ENCODE assay signal across 8 cellular contexts in the genomic region with DNA sequence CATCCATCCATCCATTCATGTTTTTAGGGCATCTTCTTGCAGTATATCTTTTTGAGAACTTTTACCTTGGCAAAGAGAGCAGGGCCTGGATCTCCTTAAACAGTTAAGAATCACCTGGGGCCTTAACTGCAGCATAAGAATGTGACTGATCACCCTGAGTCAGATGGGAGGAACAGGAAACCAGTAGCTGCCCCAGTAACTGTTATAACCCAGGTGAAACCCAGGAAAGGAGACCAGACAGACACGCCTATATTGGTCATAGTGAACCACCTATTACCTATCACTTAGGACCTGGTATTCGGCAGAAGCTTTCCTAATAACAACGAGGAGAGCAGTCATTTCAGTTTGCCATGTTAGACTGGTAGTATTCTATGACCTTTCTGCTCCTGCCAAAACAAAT. TPM values are rescaled to one million over a fixed set of nuclear protein-coding genes. Genes with fewer than 3 reads are reported as not detected.
DNase-seq lines count a peak whose midpoint lies in the region; ATAC-seq and TF ChIP-seq lines count a peak whose summit lies in the region.

No MANE protein-coding gene starts in this region.

- TF ChIP-seq CTCF in GM12865 (IDR thresholded peaks at IDR 0.05; ENCODE audit: insufficient read depth, low read depth, low read length, missing control alignments) (no peak), MM.1S (IDR thresholded peaks at IDR 0.05; ENCODE audit: low read length) (no peak), left lung (IDR thresholded peaks at IDR 0.05) (no peak), upper lobe of left lung (IDR thresholded peaks at IDR 0.05) (no peak)

- peaks cover 15% of the 10 kb centered on the region for H3K4me1 ChIP-seq in MM.1S (ENCODE audit: low read length)
- H3K4me1 ChIP-seq in left lung = peaks cover 11 to 18% of the 10 kb centered on the region in 2 donors
- peaks cover 17 to 25% (median 24%) of the 10 kb centered on the region in 4 donors for H3K4me1 ChIP-seq in upper lobe of left lung

- no peaks in the 10 kb centered on the region for H3K27me3 ChIP-seq in MM.1S (replicated peaks; ENCODE audit: insufficient read depth, low read length)
- H3K27me3 ChIP-seq in left lung = no peaks in the 10 kb centered on the region
- H3K27me3 ChIP-seq in upper lobe of left lung = no peaks in the 10 kb centered on the region

- intact Hi-C loops in left lung (cut with DNase I) = loop anchor here in 1 of 2 donors (10.0 kb wide), 1 partner anchor 218 kb away; no protein-coding TSS in a partner anchor

- H3K79me2 ChIP-seq in MM.1S (ENCODE audit: low read length) = no peaks in the 10 kb centered on the region

- H4K20me1 ChIP-seq in MM.1S (ENCODE audit: insufficient read depth, low read length) = no peaks in the 10 kb centered on the region

- TF ChIP-seq EP300 in upper lobe of left lung (IDR thresholded peaks at IDR 0.05) = no peak

- H3K4me3 ChIP-seq in GM12865 (ENCODE audit: low read depth, low read length) (no peak overlapping the region), MM.1S (ENCODE audit: low read length) (peak overlapping the region; percentile 31), left lung (no peak overlapping the region), upper lobe of left lung (no peak overlapping the region)

- peaks cover 15% of the 10 kb centered on the region for H3F3A ChIP-seq in MM.1S (ENCODE audit: insufficient read depth, low read length)

- 53 to 72% methylated on average over 3 of the region's 3 CpGs for WGBS in upper lobe of left lung, 2 donors

- H3K27ac ChIP-seq in MM.1S (ENCODE audit: low read length) = peak overlapping the region; percentile 49; the same call in 1 of the 2 replicates
- no peak overlapping the region for H3K27ac ChIP-seq in left lung
- peak overlapping the region in 2 of 4 donors; percentile 45 to 71 for H3K27ac ChIP-seq in upper lobe of left lung
- no peak overlapping the region for H3K27ac ChIP-seq in caudate nucleus (ENCODE audit: low read depth, low read length)

- TF ChIP-seq POLR2A in upper lobe of left lung (IDR thresholded peaks at IDR 0.05) = no peak

- peak overlapping the region; percentile 42 for H2AFZ ChIP-seq in MM.1S (ENCODE audit: low read length)

- H3K4me2 ChIP-seq in MM.1S (ENCODE audit: low read depth, low read length) = peak overlapping the region; percentile 42

- H3K36me3 ChIP-seq in MM.1S (replicated peaks; ENCODE audit: insufficient read depth, low read length) = no peaks in the 10 kb centered on the region
- H3K36me3 ChIP-seq in left lung = peaks cover 0 to 11% of the 10 kb centered on the region in 2 donors
- peaks cover 0 to 12% (median 7%) of the 10 kb centered on the region in 4 donors for H3K36me3 ChIP-seq in upper lobe of left lung

- H3K9me3 ChIP-seq in MM.1S (replicated peaks; ENCODE audit: insufficient read depth, low read length) (no peaks in the 10 kb centered on the region), left lung (no peaks in the 10 kb centered on the region), upper lobe of left lung (no peaks in the 10 kb centered on the region)

- peak overlapping the region; percentile 27; the same call in 1 of the 2 replicates for H3K9ac ChIP-seq in MM.1S (ENCODE audit: low read length)

- H3K9me2 ChIP-seq in MM.1S (replicated peaks; ENCODE audit: insufficient read depth, low read length) = no peaks in the 10 kb centered on the region

- DNase-seq in GM12865 (ENCODE audit: low read depth) = peak; percentile 33
- DNase-seq in MM.1S = peak; percentile 77
- no peak for DNase-seq in left lung
- DNase-seq in AG08395 (ENCODE audit: low spot score) = no peak
- no peak for DNase-seq in upper lobe of left lung
- DNase-seq in caudate nucleus (lab: John Stamatoyannopoulos, UW) = no peak

- ATAC-seq in GM21576 (IDR thresholded peaks at IDR 0.05; ENCODE audit: unreplicated experiment) = peak; percentile 65
- ATAC-seq in left lung = peak; percentile 22
- ATAC-seq in upper lobe of left lung (ENCODE audit: low FRiP score in 2 of 2) = no peak
- no peak for ATAC-seq in HG03469 (IDR thresholded peaks at IDR 0.05; ENCODE audit: unreplicated experiment)

RNA-seq across cellular contexts. Expression of gene NR2C1, which starts 43.4 kb away (rescaled TPM):
- 10 to 100 TPM; 28.8 to 32.3 TPM for total RNA-seq in left lung
- total RNA-seq in upper lobe of left lung = 100 to 1,000 TPM in 2 of 6 donors, 10 to 100 TPM in 4; 23.7 to 173 (median 41.8) TPM

Comparison
In these comparisons a context has a peak if more than half of its experiments do, and no peak if none do; other contexts are left out.
1. DNase-seq: peak in GM12865 (single experiment) and MM.1S (single experiment); none in left lung (0 of 2), AG08395 (single experiment), upper lobe of left lung (0 of 2) and caudate nucleus (0 of 61).
2. ATAC-seq: peak in GM21576 (single experiment) and left lung (single experiment); none in upper lobe of left lung (0 of 2) and HG03469 (single experiment).